8 cellular contexts compared by ENCODE assay signal in the genomic region with DNA sequence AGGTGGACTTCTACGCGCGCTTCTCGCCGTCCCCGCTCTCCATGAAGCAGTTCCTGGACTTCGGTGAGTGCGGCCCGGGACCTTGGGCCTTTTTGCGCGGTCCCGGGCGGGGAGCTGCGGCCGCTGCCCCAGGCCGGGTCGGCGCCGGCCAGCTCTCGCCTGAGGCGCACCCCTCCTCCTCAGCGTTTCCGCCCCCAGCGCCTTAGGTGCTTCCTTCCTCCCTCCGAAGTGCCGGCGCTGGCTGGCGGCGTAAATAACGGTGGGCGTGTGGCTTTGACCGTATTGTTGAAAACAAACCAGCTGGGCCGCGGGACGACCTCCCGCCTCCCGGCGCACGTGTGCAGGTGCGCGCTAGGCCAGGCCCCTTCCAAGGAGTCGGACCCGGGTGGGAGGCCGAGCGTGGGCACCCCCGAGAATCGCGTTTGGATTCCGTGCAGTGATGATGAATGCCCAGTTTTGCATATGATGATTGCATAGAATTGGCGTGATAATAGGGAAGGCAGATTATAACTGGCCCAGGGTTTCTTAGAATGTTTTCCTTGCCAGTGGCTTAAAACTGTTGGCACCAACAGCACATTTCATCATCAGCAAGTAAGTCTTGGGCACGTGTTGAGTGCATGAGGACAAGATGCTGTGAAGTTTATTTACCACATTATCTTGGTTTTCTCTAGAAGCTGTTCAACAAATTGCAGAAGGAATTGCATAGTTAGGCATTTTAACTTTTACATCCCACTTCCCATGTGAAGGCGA. TPM values are rescaled to one million over a fixed set of nuclear protein-coding genes. Genes with fewer than 3 reads are reported as not detected.
DNase-seq lines count a peak whose midpoint lies in the region; ATAC-seq lines count a peak whose summit lies in the region.

No MANE protein-coding gene starts in this region.

- H3K9me3 ChIP-seq in esophagus (ENCODE audit: control insufficient read depth in 2 of 2, insufficient read depth in 1 of 2, low read depth in 1 of 2, low read length in 1 of 2): no peaks in the 10 kb centered on the region
- no peaks in the 10 kb centered on the region for H3K9me3 ChIP-seq in naive thymus-derived CD4-positive, alpha-beta T cell (ENCODE audit: control insufficient read depth in 2 of 3, low read length in 3 of 3)

- peaks cover 0 to 40% (median 4%) of the 10 kb centered on the region in 5 donors for H3K36me3 Mint-ChIP-seq in naive thymus-derived CD4-positive, alpha-beta T cell

- H3K27ac Mint-ChIP-seq in naive thymus-derived CD4-positive, alpha-beta T cell: peak overlapping the region; percentile 59 to 92 (median 80)

- H3K4me3 ChIP-seq in esophagus (ENCODE audit: low read depth in 1 of 2, low read length in 2 of 2): peak overlapping the region; percentile 66 to 79
- H3K4me3 ChIP-seq in naive thymus-derived CD4-positive, alpha-beta T cell (ENCODE audit: low read length): peak overlapping the region; percentile 84

- peaks cover 0 to 4% of the 10 kb centered on the region in 2 donors for H3K36me3 ChIP-seq in esophagus (ENCODE audit: control insufficient read depth in 2 of 2, insufficient read depth in 2 of 2, low read length in 1 of 2)
- peaks cover 0 to 11% (median 3%) of the 10 kb centered on the region in 3 experiments for H3K36me3 ChIP-seq in naive thymus-derived CD4-positive, alpha-beta T cell (ENCODE audit: control insufficient read depth in 2 of 3, insufficient read depth in 3 of 3, low read length in 3 of 3)

- no peaks in the 10 kb centered on the region for H3K27me3 ChIP-seq in esophagus (ENCODE audit: control insufficient read depth in 1 of 2, insufficient read depth in 2 of 2, low read length in 2 of 2)
- no peaks in the 10 kb centered on the region for H3K27me3 ChIP-seq in naive thymus-derived CD4-positive, alpha-beta T cell (ENCODE audit: control insufficient read depth in 2 of 2, insufficient read depth in 2 of 2, low read length in 2 of 2)

- H3K27ac ChIP-seq in esophagus (ENCODE audit: low read depth in 2 of 2, low read length in 1 of 2): peak overlapping the region; percentile 95 to 96
- peak overlapping the region; percentile 98 for H3K27ac ChIP-seq in naive thymus-derived CD4-positive, alpha-beta T cell (ENCODE audit: low read depth, low read length)

- peaks cover 0 to 3% of the 10 kb centered on the region in 2 donors for H3K4me1 ChIP-seq in esophagus (ENCODE audit: control insufficient read depth in 2 of 2, insufficient read depth in 2 of 2, low read length in 1 of 2)
- H3K4me1 ChIP-seq in naive thymus-derived CD4-positive, alpha-beta T cell (ENCODE audit: control insufficient read depth in 2 of 2, insufficient read depth in 2 of 2, low read length in 2 of 2): peaks cover 10 to 36% of the 10 kb centered on the region in 2 donors

- peak overlapping the region; percentile 88 to 95 (median 92) for H3K4me3 Mint-ChIP-seq in naive thymus-derived CD4-positive, alpha-beta T cell

- DNase-seq in C1 segment of cervical spinal cord (lab: John Stamatoyannopoulos, UW): peak in 10 of 14 donors; percentile 6 to 59 (median 42)
- peak; percentile 63 for DNase-seq in GM19238 (ENCODE audit: insufficient read length, low spot score)
- peak; percentile 45 to 66 for DNase-seq in NOMO-1 (lab: John Stamatoyannopoulos, UW; ENCODE audit: unreplicated experiment in 2 of 2)
- peak; percentile 41 for DNase-seq in activated T-cell treated with anti-CD3 and anti-CD28 coated beads for 1 hour (ENCODE audit: low read depth)
- DNase-seq in naive thymus-derived CD4-positive, alpha-beta T cell: peak; percentile 35 to 75 (median 45)
- DNase-seq in stimulated activated naive CD4-positive, alpha-beta T cell (lab: John Stamatoyannopoulos, UW): peak; percentile 18 to 64 (median 49)

- intact Hi-C loops in naive thymus-derived CD4-positive, alpha-beta T cell (cut with micrococcal nuclease): loop anchor here (1.0 to 10.0 kb wide), 17 partner anchors 11 to 1931 kb away; a partner anchor contains a TSS

- CTCF ChIA-PET in naive thymus-derived CD4-positive, alpha-beta T cell (lab: Charles Lee): interaction anchor here (1.1 to 1.6 kb wide), 2 partner anchors 72 to 94 kb away, joined by 4 to 6 read pairs; no protein-coding TSS in a partner anchor

- WGBS in esophagus, 2 donors: 2% methylated on average over 41 to 52 of the region's 52 CpGs

- peaks cover 0 to 2% (median 0%) of the 10 kb centered on the region in 11 donors for H3K9me3 Mint-ChIP-seq in naive thymus-derived CD4-positive, alpha-beta T cell

- H3K27me3 Mint-ChIP-seq in naive thymus-derived CD4-positive, alpha-beta T cell: peaks cover 0 to 5% (median 0%) of the 10 kb centered on the region in 5 donors

- H3K4me1 Mint-ChIP-seq in naive thymus-derived CD4-positive, alpha-beta T cell: peaks cover 29 to 72% (median 64%) of the 10 kb centered on the region in 7 donors

- ATAC-seq in HG03342 (IDR thresholded peaks at IDR 0.05; ENCODE audit: unreplicated experiment): peak; percentile 60
- peak; percentile 50 for ATAC-seq in naive thymus-derived CD4-positive, alpha-beta T cell

- POLR2A ChIA-PET in naive thymus-derived CD4-positive, alpha-beta T cell (lab: Charles Lee): interaction anchor here (0.6 to 3.9 kb wide), 11 partner anchors 8 to 1837 kb away, joined by 3 to 42 read pairs (median 5); no protein-coding TSS in a partner anchor

RNA-seq across cellular contexts. Expression of a gene that starts 0.6 kb away (rescaled TPM):
- 1 to 10 TPM; 3.7 to 5.4 TPM for polyA plus RNA-seq in esophagus
- 10 to 100 TPM; 56.0 to 70.6 (median 66.6) TPM for total RNA-seq in naive thymus-derived CD4-positive, alpha-beta T cell
- 10 to 100 TPM; 65.6 to 79.8 TPM for polyA plus RNA-seq in naive thymus-derived CD4-positive, alpha-beta T cell

Comparison
In these comparisons a context has a peak if more than half of its experiments do, and no peak if none do; other contexts are left out.
1. Peak in every context shown above with its lines: DNase-seq, ATAC-seq, H3K4me3 ChIP-seq and H3K27ac ChIP-seq.
2. RNA of a gene that starts 0.6 kb away (polyA plus RNA-seq): 65.6 to 79.8 TPM in naive thymus-derived CD4-positive, alpha-beta T cell; 3.7 to 5.4 TPM in esophagus; every median in the first group is over 10 times any median in the second.